ENCODE assay signal across 1 cellular context in genomic region chr10:62087341-62087740, GRCh38.
TF ChIP-seq lines count a peak whose summit lies in the region.

No MANE protein-coding gene starts in this region.

TF ChIP-seq in IMR-90, 13 proteins besides CTCF, POLR2A, EP300 and RAD21 (continued from another document):
- TF ChIP-seq NFE2L2 (IDR thresholded peaks at IDR 0.05; ENCODE audit: low read depth, low read length) = no peak
- no peak for TF ChIP-seq RCOR1 (IDR thresholded peaks at IDR 0.05; ENCODE audit: insufficient replicate concordance, low read length)
